32 cellular contexts compared by ENCODE assay signal in genomic region chr5:146848133-146848532, GRCh38. TPM values are rescaled to one million over a fixed set of nuclear protein-coding genes. Genes with fewer than 3 reads are reported as not detected.
"Had no signal": no experiment of that assay in that cellular context is flagged by ENCODE, and none has a peak within 500 bp of the region (broad histone marks: within the 10 kb centered on the region; RNA-seq: fewer than 3 reads in every experiment).

No MANE protein-coding gene starts in this region.

- H3K9me3 ChIP-seq: body of pancreas, esophagus muscularis mucosa, gastrocnemius medialis had no signal

- ATAC-seq: activated CD4-positive, CD25-positive, alpha-beta regulatory T cell treated with anti-CD3 and anti-CD28 coated beads, Interleukin-2, amount 50 U/mL, for 24 hours; activated CD8-positive, alpha-beta T cell treated with anti-CD3 and anti-CD28 coated beads for 36 hours; activated T-cell treated with anti-CD3 and anti-CD28 coated beads, Interleukin-2, amount 50 U/mL, for 4 hours; activated T-helper 17 cell treated with anti-CD3 and anti-CD28 coated beads, Interleukin-2, amount 50 U/mL, for 72 hours; body of pancreas; effector memory CD8-positive, alpha-beta T cell; foreskin keratinocyte; gastrocnemius medialis; T-helper 17 cell had no signal

- H3K9me3 Mint-ChIP-seq: activated B cell treated with CpG ODN at 0.5 μM for 24 hours; activated T-cell treated with anti-CD3 and anti-CD28 coated beads, Interleukin-2, amount 50 U/mL, for 4 hours; effector memory CD8-positive, alpha-beta T cell; T-helper 2 cell treated with Interferon-gamma antibody and Interleukin-4, amounts not matched to agents 5 μg/mL and 100 μg/mL, for 36 hours had no signal

- H3K27ac ChIP-seq: body of pancreas, esophagus muscularis mucosa, foreskin keratinocyte, gastrocnemius medialis, WERI-Rb-1 had no signal

- H3K4me3 ChIP-seq: body of pancreas, esophagus muscularis mucosa, gastrocnemius medialis had no signal

- H3K27ac Mint-ChIP-seq: activated B cell treated with CpG ODN at 0.5 μM for 24 hours; activated CD8-positive, alpha-beta T cell treated with anti-CD3 and anti-CD28 coated beads for 36 hours; activated naive CD8-positive, alpha-beta T cell; activated T-helper 17 cell treated with anti-CD3 and anti-CD28 coated beads, Interleukin-2, amount 50 U/mL, for 72 hours; effector memory CD8-positive, alpha-beta T cell; T-helper 17 cell; T-helper 2 cell treated with Interferon-gamma antibody and Interleukin-4, amounts not matched to agents 5 μg/mL and 100 μg/mL, for 36 hours had no signal

- H3K36me3 ChIP-seq: esophagus muscularis mucosa, gastrocnemius medialis, WERI-Rb-1 had no signal

- H3K27me3 Mint-ChIP-seq: activated B cell treated with CpG ODN at 0.5 μM for 24 hours; activated CD8-positive, alpha-beta T cell treated with anti-CD3 and anti-CD28 coated beads for 36 hours; activated T-helper 17 cell treated with anti-CD3 and anti-CD28 coated beads, Interleukin-2, amount 50 U/mL, for 72 hours; effector memory CD8-positive, alpha-beta T cell; T-helper 17 cell had no signal

- H3K4me1 Mint-ChIP-seq: activated B cell treated with CpG ODN at 0.5 μM for 24 hours had no signal

- H3K4me1 ChIP-seq: body of pancreas, esophagus muscularis mucosa, foreskin keratinocyte, gastrocnemius medialis had no signal

- H3K27me3 ChIP-seq: body of pancreas, esophagus muscularis mucosa, foreskin keratinocyte, gastrocnemius medialis had no signal

- DNase-seq: activated B cell treated with CpG ODN at 0.5 μM for 24 hours; activated CD4-positive, alpha-beta T cell treated with anti-CD3 and anti-CD28 coated beads for 48 hours; activated CD4-positive, alpha-beta T cell treated with anti-CD3 and anti-CD28 coated beads, Interleukin-2, amount 50 U/mL, for 1 hour; activated CD4-positive, alpha-beta T cell treated with anti-CD3 and anti-CD28 coated beads, Interleukin-2, amount 50 U/mL, for 48 hours; activated CD8-positive, alpha-beta memory T cell treated with anti-CD3 and anti-CD28 coated beads for 24 hours; activated CD8-positive, alpha-beta T cell treated with anti-CD3 and anti-CD28 coated beads for 36 hours; activated effector memory CD4-positive, alpha-beta T cell treated with Interleukin-2 at 50 U/mL for 16 hours; activated gamma-delta T cell treated with Interleukin-2 at 50 U/mL for 16 hours; activated naive CD4-positive, alpha-beta T cell treated with anti-CD3 and anti-CD28 coated beads, Interleukin-2, amount 50 U/mL, for 16 hours; activated naive CD4-positive, alpha-beta T cell treated with Interleukin-2 at 50 U/mL for 16 hours; activated T-cell treated with anti-CD3 and anti-CD28 coated beads, Interleukin-2, amount 50 U/mL, for 4 hours; amniotic stem cell; anterior cingulate cortex; body of pancreas; caudate nucleus; cortex of kidney; dermis blood vessel endothelial cell; effector CD4-positive, alpha-beta T cell; effector memory CD8-positive, alpha-beta T cell; erythroblast; foreskin keratinocyte; gastrocnemius medialis; glutamatergic neuron; T-helper 1 cell; T-helper 17 cell; T1000; WERI-Rb-1 had no signal

- H3K36me3 Mint-ChIP-seq: activated naive CD8-positive, alpha-beta T cell had no signal

- H3K4me3 Mint-ChIP-seq: activated B cell treated with CpG ODN at 0.5 μM for 24 hours; activated CD8-positive, alpha-beta T cell treated with anti-CD3 and anti-CD28 coated beads for 36 hours; activated naive CD8-positive, alpha-beta T cell; activated T-cell treated with anti-CD3 and anti-CD28 coated beads, Interleukin-2, amount 50 U/mL, for 4 hours; activated T-helper 17 cell treated with anti-CD3 and anti-CD28 coated beads, Interleukin-2, amount 50 U/mL, for 72 hours; effector memory CD8-positive, alpha-beta T cell; T-helper 17 cell; T-helper 2 cell treated with Interferon-gamma antibody and Interleukin-4, amounts not matched to agents 5 μg/mL and 100 μg/mL, for 36 hours had no signal

RNA-seq across cellular contexts. Expression of gene PPP2R2B, which starts 30.4 kb away (rescaled TPM):
- total RNA-seq: activated B cell treated with CpG ODN at 0.5 μM for 24 hours, dermis blood vessel endothelial cell had no signal
- polyA plus RNA-seq: foreskin keratinocyte had no signal
